In the genomic region with DNA sequence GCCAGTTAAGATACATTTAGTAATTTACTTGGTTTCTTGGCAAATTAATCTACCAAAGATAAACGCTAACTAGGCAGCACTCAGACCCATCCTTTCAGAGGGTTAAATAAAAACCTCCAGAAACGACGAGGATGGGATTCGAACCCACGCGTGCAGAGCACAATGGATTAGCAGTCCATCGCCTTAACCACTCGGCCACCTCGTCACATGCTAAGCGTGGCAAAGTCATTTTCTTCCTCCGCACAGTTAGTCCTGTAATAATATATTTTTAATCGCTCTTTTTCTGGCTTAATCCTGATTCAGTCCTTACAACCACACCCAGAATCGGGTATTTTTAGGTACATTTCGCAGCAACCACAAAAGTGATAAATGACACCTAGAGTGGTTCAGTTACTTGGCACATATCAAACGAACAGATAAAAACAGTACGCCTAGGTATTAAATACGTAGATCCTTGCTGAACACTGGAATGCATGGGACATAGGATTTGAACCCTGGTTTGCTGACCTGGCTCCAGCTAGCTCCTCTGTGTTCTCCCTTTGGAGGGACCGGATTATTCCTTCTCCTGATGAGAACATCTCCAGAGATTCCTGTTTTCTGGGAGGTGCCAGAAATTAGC, we compare ENCODE assay signal across 8 cellular contexts.
DNase-seq lines count a peak whose midpoint lies in the region; ATAC-seq lines count a peak whose summit lies in the region.

No MANE protein-coding gene starts in this region.

- DNase-seq in activated CD4-positive, alpha-beta T cell treated with anti-CD3 and anti-CD28 coated beads, Interleukin-2, amount 10 ng/mL, durations not matched to agents 24 days and 14 days, result peak; percentile 59
- no peak for DNase-seq in activated CD4-positive, alpha-beta T cell treated with anti-CD3 and anti-CD28 coated beads, Interleukin-2, amount 50 U/mL, for 1 hour
- peak; percentile 68 for DNase-seq in NCI-H2081 treated with DMSO at 0.1 percent for 48 hours (lab: John Stamatoyannopoulos, UW)
- peak; percentile 47 for DNase-seq in activated naive CD8-positive, alpha-beta T cell treated with anti-CD3 and anti-CD28 coated beads for 36 hours
- DNase-seq in islet precursor cell, result peak; percentile 61
- DNase-seq in SW480 (ENCODE audit: low spot score), result no peak

- H3K4me1 Mint-ChIP-seq in activated CD4-positive, alpha-beta T cell treated with anti-CD3 and anti-CD28 coated beads, Interleukin-2, amount 10 ng/mL, durations not matched to agents 24 days and 14 days, result peaks cover 7% of the 10 kb centered on the region
- peaks cover 6% of the 10 kb centered on the region for H3K4me1 Mint-ChIP-seq in activated naive CD8-positive, alpha-beta T cell treated with anti-CD3 and anti-CD28 coated beads for 36 hours

- peaks cover 8% of the 10 kb centered on the region for H3K9me3 Mint-ChIP-seq in activated CD4-positive, alpha-beta T cell treated with anti-CD3 and anti-CD28 coated beads, Interleukin-2, amount 10 ng/mL, durations not matched to agents 24 days and 14 days
- H3K9me3 Mint-ChIP-seq in activated naive CD8-positive, alpha-beta T cell treated with anti-CD3 and anti-CD28 coated beads for 36 hours, result peaks cover 10% of the 10 kb centered on the region

- H3K27me3 Mint-ChIP-seq in activated CD4-positive, alpha-beta T cell treated with anti-CD3 and anti-CD28 coated beads, Interleukin-2, amount 10 ng/mL, durations not matched to agents 24 days and 14 days, result peaks cover 34% of the 10 kb centered on the region
- H3K27me3 Mint-ChIP-seq in activated naive CD8-positive, alpha-beta T cell treated with anti-CD3 and anti-CD28 coated beads for 36 hours, result peaks cover 71% of the 10 kb centered on the region

- H3K36me3 Mint-ChIP-seq in activated CD4-positive, alpha-beta T cell treated with anti-CD3 and anti-CD28 coated beads, Interleukin-2, amount 10 ng/mL, durations not matched to agents 24 days and 14 days (ENCODE audit: low read depth), result no peaks in the 10 kb centered on the region
- no peaks in the 10 kb centered on the region for H3K36me3 Mint-ChIP-seq in activated naive CD8-positive, alpha-beta T cell treated with anti-CD3 and anti-CD28 coated beads for 36 hours

- intact Hi-C loops in activated CD4-positive, alpha-beta T cell treated with anti-CD3 and anti-CD28 coated beads, Interleukin-2, amount 10 ng/mL, durations not matched to agents 24 days and 14 days (cut with micrococcal nuclease), result no loop called here

- ATAC-seq in GM18517 (IDR thresholded peaks at IDR 0.05; ENCODE audit: unreplicated experiment), result no peak
- no peak for ATAC-seq in GM21737 (IDR thresholded peaks at IDR 0.05; ENCODE audit: unreplicated experiment)

- no peak overlapping the region for H3K27ac Mint-ChIP-seq in activated CD4-positive, alpha-beta T cell treated with anti-CD3 and anti-CD28 coated beads, Interleukin-2, amount 10 ng/mL, durations not matched to agents 24 days and 14 days
- peak overlapping the region; percentile 63 for H3K27ac Mint-ChIP-seq in activated naive CD8-positive, alpha-beta T cell treated with anti-CD3 and anti-CD28 coated beads for 36 hours

- H3K4me3 Mint-ChIP-seq in activated CD4-positive, alpha-beta T cell treated with anti-CD3 and anti-CD28 coated beads, Interleukin-2, amount 10 ng/mL, durations not matched to agents 24 days and 14 days, result peak overlapping the region; percentile 34
- H3K4me3 Mint-ChIP-seq in activated naive CD8-positive, alpha-beta T cell treated with anti-CD3 and anti-CD28 coated beads for 36 hours, result peak overlapping the region; percentile 29

Comparison
In these comparisons a context has a peak if more than half of its experiments do, and no peak if none do; other contexts are left out.
1. DNase-seq: peak in activated CD4-positive, alpha-beta T cell treated with anti-CD3 and anti-CD28 coated beads, Interleukin-2, amount 10 ng/mL, durations not matched to agents 24 days and 14 days (single experiment), NCI-H2081 treated with DMSO at 0.1 percent for 48 hours (single experiment), activated naive CD8-positive, alpha-beta T cell treated with anti-CD3 and anti-CD28 coated beads for 36 hours (single experiment) and islet precursor cell (single experiment); none in activated CD4-positive, alpha-beta T cell treated with anti-CD3 and anti-CD28 coated beads, Interleukin-2, amount 50 U/mL, for 1 hour (single experiment) and SW480 (single experiment).